8 cellular contexts compared by ENCODE assay signal in the genomic region with DNA sequence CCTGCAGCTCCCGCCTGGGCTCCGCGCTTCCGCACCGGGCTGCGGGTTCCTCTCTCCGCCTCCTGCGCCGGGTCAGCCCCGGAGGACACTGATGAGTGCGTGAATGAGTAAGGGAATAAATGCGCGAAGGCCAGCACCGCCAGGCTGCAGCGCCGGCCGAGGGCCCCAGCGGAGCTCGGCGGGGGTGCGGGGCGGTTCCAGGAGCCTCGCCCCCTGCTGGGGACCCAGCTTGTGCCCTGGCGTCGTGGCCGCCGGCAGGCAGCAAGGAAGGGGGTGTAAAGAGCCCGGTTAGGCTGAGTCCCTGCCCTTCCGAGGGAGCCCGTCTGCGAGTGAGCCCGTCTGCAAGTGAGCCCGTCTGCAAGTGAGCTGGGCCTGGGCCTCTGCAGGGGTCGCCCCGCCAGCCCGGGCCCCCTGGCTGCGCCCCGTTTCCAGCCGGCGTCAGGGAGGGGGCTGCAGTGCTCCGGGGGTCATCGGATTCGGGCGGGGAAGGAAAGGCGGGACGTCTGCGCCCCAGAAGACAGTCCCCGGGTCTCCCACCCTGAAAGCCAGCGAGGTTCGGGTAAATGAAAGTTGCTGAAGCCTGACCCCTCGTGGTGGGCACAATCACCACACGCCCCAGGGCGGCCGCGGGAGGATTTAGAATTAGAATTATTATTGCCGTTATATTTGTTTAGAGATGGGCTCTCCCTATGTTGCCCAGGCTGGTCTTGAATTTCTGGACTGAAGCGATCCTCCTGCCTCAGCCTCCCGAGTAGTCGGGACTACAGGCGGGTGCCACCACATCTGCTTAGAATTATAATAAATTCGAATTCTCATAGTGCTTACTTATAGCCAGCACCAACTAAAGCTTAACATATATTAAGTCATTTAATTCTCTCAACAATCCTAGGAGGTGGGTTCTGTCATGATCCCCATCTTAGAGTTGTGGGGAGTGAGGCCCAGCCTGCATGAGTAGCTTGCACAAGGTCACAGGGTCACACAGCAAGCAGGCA. TPM values are rescaled to one million over a fixed set of nuclear protein-coding genes. Genes with fewer than 3 reads are reported as not detected.
DNase-seq lines count a peak whose midpoint lies in the region; ATAC-seq, FAIRE-seq and TF ChIP-seq lines count a peak whose summit lies in the region.

No MANE protein-coding gene starts in this region.

- H3K4me3 ChIP-seq in A549 (peak overlapping the region; percentile 51), HUES64 (ENCODE audit: low read length) (peak overlapping the region; percentile 55), adipocyte (ENCODE audit: low read length) (peak overlapping the region; percentile 76), right atrium auricular region (peak overlapping the region; percentile 38 to 63), prostate gland (peak overlapping the region; percentile 27 to 41), vagina (peak overlapping the region; percentile 48 to 52)

- TF ChIP-seq CTCF in A549 (IDR thresholded peaks at IDR 0.05) (peak; percentile 90), right atrium auricular region (IDR thresholded peaks at IDR 0.05) (peak; percentile 83 to 87), prostate gland (IDR thresholded peaks at IDR 0.05) (peak; percentile 60 to 83 (median 73)), vagina (IDR thresholded peaks at IDR 0.05) (peak; percentile 79 to 82 (median 79))

- TF ChIP-seq EP300 in A549 (IDR thresholded peaks at IDR 0.05) = no peak

- H3K4me2 ChIP-seq in A549 = peak overlapping the region; percentile 86

- peak; percentile 69 to 90 for DNase-seq in A549 (ENCODE audit: low read depth in 1 of 2, low spot score in 1 of 2)
- DNase-seq in T-helper 1 cell = peak; percentile 55 to 71 (median 61)
- DNase-seq in adipocyte (ENCODE audit: low read depth) = peak; percentile 87
- DNase-seq in right atrium auricular region (ENCODE audit: low spot score) = peak; percentile 86
- peak; percentile 56 for DNase-seq in prostate gland (ENCODE audit: low spot score)
- no peak for DNase-seq in vagina (ENCODE audit: extremely low spot score in 2 of 2)

- peak; percentile 90 to 92 for ATAC-seq in A549
- peak; percentile 56 for ATAC-seq in GM18867 (IDR thresholded peaks at IDR 0.05; ENCODE audit: unreplicated experiment)

- H3K9me3 ChIP-seq in A549 (no peaks in the 10 kb centered on the region), HUES64 (ENCODE audit: insufficient read depth, low read depth, low read length) (no peaks in the 10 kb centered on the region), adipocyte (ENCODE audit: control insufficient read depth, low read length) (no peaks in the 10 kb centered on the region), right atrium auricular region (no peaks in the 10 kb centered on the region), prostate gland (no peaks in the 10 kb centered on the region), vagina (no peaks in the 10 kb centered on the region)

- H3K27ac ChIP-seq in A549 (peak overlapping the region; percentile 83 to 98), HUES64 (ENCODE audit: low read depth, low read length) (no peak overlapping the region), right atrium auricular region (peak overlapping the region in 1 of 2 donors; percentile 67), prostate gland (peak overlapping the region in 1 of 2 donors; percentile 17), vagina (peak overlapping the region; percentile 72)

- POLR2A ChIA-PET in A549 (lab: Yijun Ruan, JAX) = interaction anchor here (1.0 to 1.5 kb wide), 5 partner anchors 12 to 107 kb away, joined by 3 to 6 read pairs (median 4); partner anchors contain the start of genes NUB1 and RHEB

- intact Hi-C loops in prostate gland (cut with DNase I) = loop anchor here (1.0 kb wide), 1 partner anchor 80 kb away; no protein-coding TSS in a partner anchor
- intact Hi-C loops in vagina (cut with DNase I) = loop anchor here (2.0 kb wide), 1 partner anchor 80 kb away; no protein-coding TSS in a partner anchor

- no peak; the same call in 1 of the 2 replicates for TF ChIP-seq POLR2A in A549 (IDR thresholded peaks at IDR 0.05; ENCODE audit: low read length)
- no peak for TF ChIP-seq POLR2A in prostate gland (IDR thresholded peaks at IDR 0.05)
- no peak for TF ChIP-seq POLR2A in vagina (IDR thresholded peaks at IDR 0.05)

- H3K9ac ChIP-seq in HUES64 (ENCODE audit: low read depth, low read length) (peak overlapping the region; percentile 56), adipocyte (ENCODE audit: low read length) (peak overlapping the region; percentile 83)

- no peak for FAIRE-seq in A549 (lab: Jason Lieb, UNC)

- H3K36me3 ChIP-seq in HUES64 (ENCODE audit: insufficient read depth, low read length) (no peaks in the 10 kb centered on the region), adipocyte (ENCODE audit: control insufficient read depth, insufficient read depth, low read length, severe bottlenecking) (no peaks in the 10 kb centered on the region), right atrium auricular region (no peaks in the 10 kb centered on the region), prostate gland (no peaks in the 10 kb centered on the region), vagina (no peaks in the 10 kb centered on the region)

- CTCF ChIA-PET in A549 (lab: Yijun Ruan, JAX) = interaction anchor here (0.5 to 16.5 kb wide), 59 partner anchors 11 to 1616 kb away, joined by 3 to 438 read pairs (median 7); partner anchors contain the start of genes CRYGN and WDR86

- TF ChIP-seq RAD21 in A549 (conservative IDR thresholded peaks at IDR 0.05 in 1 of 2, IDR thresholded peaks at IDR 0.05 in 1 of 2) = peak; percentile 90 to 96

- H3K27me3 ChIP-seq in HUES64 (ENCODE audit: insufficient read depth, low read length) (peaks cover 14% of the 10 kb centered on the region), adipocyte (replicated peaks; ENCODE audit: control insufficient read depth, insufficient read depth, low read length) (peaks cover 10% of the 10 kb centered on the region), right atrium auricular region (no peaks in the 10 kb centered on the region), prostate gland (replicated peaks; ENCODE audit: insufficient read depth) (no peaks in the 10 kb centered on the region), vagina (no peaks in the 10 kb centered on the region)

- H3K4me1 ChIP-seq in A549 = peaks cover 11% of the 10 kb centered on the region; the same call in 2 of the 3 replicates
- peaks cover 4% of the 10 kb centered on the region for H3K4me1 ChIP-seq in HUES64 (ENCODE audit: insufficient read depth, low read length)
- H3K4me1 ChIP-seq in adipocyte (ENCODE audit: control insufficient read depth, insufficient read depth, low read length) = no peaks in the 10 kb centered on the region
- H3K4me1 ChIP-seq in right atrium auricular region = peaks cover 0 to 7% of the 10 kb centered on the region in 2 donors
- no peaks in the 10 kb centered on the region for H3K4me1 ChIP-seq in prostate gland (replicated peaks)
- H3K4me1 ChIP-seq in vagina = peaks cover 12% of the 10 kb centered on the region

- WGBS in A549 (ENCODE audit: missing lambda C conversion rate) = 12% methylated on average over 48 of the region's 61 CpGs
- WGBS in HUES64 = 7% methylated on average over 61 of the region's 61 CpGs
- 16% methylated on average over 55 of the region's 61 CpGs for WGBS in prostate gland

TF ChIP-seq in A549, 52 proteins besides CTCF, POLR2A, EP300 and RAD21:
- no peak for TF ChIP-seq ZFP36 (IDR thresholded peaks at IDR 0.05; ENCODE audit: borderline replicate concordance, partially characterized antibody)
- TF ChIP-seq ZNF302 (CRISPR knock-in tag; IDR thresholded peaks at IDR 0.05) = no peak
- no peak for TF ChIP-seq RFX5 (IDR thresholded peaks at IDR 0.05)
- peak; percentile 95 for TF ChIP-seq SMC3 (IDR thresholded peaks at IDR 0.05)
- TF ChIP-seq, protein P1, sequence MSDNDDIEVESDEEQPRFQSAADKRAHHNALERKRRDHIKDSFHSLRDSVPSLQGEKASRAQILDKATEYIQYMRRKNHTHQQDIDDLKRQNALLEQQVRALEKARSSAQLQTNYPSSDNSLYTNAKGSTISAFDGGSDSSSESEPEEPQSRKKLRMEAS (IDR thresholded peaks at IDR 0.05) = peak; percentile 40
- TF ChIP-seq, protein P2, sequence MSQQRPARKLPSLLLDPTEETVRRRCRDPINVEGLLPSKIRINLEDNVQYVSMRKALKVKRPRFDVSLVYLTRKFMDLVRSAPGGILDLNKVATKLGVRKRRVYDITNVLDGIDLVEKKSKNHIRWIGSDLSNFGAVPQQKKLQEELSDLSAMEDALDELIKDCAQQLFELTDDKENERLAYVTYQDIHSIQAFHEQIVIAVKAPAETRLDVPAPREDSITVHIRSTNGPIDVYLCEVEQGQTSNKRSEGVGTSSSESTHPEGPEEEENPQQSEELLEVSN (IDR thresholded peaks at IDR 0.05; ENCODE audit: borderline replicate concordance, low read depth) = peak; percentile 52; the same call in 1 of the 2 replicates
- peak in 1 of 2 experiments; percentile 25; a peak in 1 of 5 replicates for TF ChIP-seq JUN (IDR thresholded peaks at IDR 0.05)
- TF ChIP-seq, protein P3, sequence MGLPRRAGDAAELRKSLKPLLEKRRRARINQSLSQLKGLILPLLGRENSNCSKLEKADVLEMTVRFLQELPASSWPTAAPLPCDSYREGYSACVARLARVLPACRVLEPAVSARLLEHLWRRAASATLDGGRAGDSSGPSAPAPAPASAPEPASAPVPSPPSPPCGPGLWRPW (IDR thresholded peaks at IDR 0.05) = no peak
- no peak for TF ChIP-seq NPAS2 (CRISPR knock-in tag; IDR thresholded peaks at IDR 0.05; ENCODE audit: borderline replicate concordance)

RNA-seq across cellular contexts. Expression of gene CRYGN, which starts 8.6 kb away (rescaled TPM):
- polyA plus RNA-seq in A549 (2011; rRNA removed) = not detected in 2 replicates
- 0.06 TPM in 1 of 2 replicates, not detected in the other for polyA plus RNA-seq in A549 (2012; cell fraction: cytosol; rRNA removed)
- polyA plus RNA-seq in A549 (2012; cell fraction: nucleus; rRNA removed) = 0.11 TPM in 1 of 2 replicates, not detected in the other
- 0.07 TPM in 1 of 3 replicates, not detected in the others for polyA plus RNA-seq in A549 (2017; fragmentation: RNase III; extraction: RNeasy Plus Mini Kit Qiagen cat#74134 plus additional on column Dnase treatment)
- polyA minus RNA-seq in A549 (2011; rRNA and poly(A)+ RNA removed) = 0.15 TPM in 1 of 2 replicates, not detected in the other
- polyA plus RNA-seq in HUES64 (2013, experiment 1 of 2) = 0.40 TPM
- 1.1 TPM for polyA plus RNA-seq in HUES64 (2013, experiment 2 of 2)
- under 1 TPM in 1 of 2 donors, not detected in 1; 0.90 TPM for total RNA-seq in right atrium auricular region
- total RNA-seq in prostate gland = not detected
- total RNA-seq in vagina = not detected

RNA-seq across cellular contexts. Expression of gene WDR86, which starts 38.7 kb away (rescaled TPM):
- polyA plus RNA-seq in A549 (2011; rRNA removed) = 0.19 and 0.44 TPM in 2 replicates
- 0.12 and 0.13 TPM in 2 replicates for polyA plus RNA-seq in A549 (2012; cell fraction: cytosol; rRNA removed)
- polyA plus RNA-seq in A549 (2012; cell fraction: nucleus; rRNA removed) = 1.1 and 1.3 TPM in 2 replicates
- polyA plus RNA-seq in A549 (2017; fragmentation: RNase III; extraction: RNeasy Plus Mini Kit Qiagen cat#74134 plus additional on column Dnase treatment) = 0.17 to 0.28 TPM (median 0.18 TPM) in 3 replicates
- 1.0 and 1.4 TPM in 2 replicates for polyA minus RNA-seq in A549 (2011; rRNA and poly(A)+ RNA removed)
- 8.7 TPM for polyA plus RNA-seq in HUES64 (2013, experiment 1 of 2)
- 10.9 TPM for polyA plus RNA-seq in HUES64 (2013, experiment 2 of 2)
- total RNA-seq in right atrium auricular region = 1 to 10 TPM in 1 of 2 donors, under 1 TPM in 1; 0.33 to 1.6 TPM
- 10 to 100 TPM in 1 of 2 donors, 1 to 10 TPM in 1; 3.6 to 12.8 TPM for total RNA-seq in prostate gland
- 19.4 TPM for total RNA-seq in vagina

Comparison
In these comparisons a context has a peak if more than half of its experiments do, and no peak if none do; other contexts are left out.
1. DNase-seq: peak in A549 (2 of 2), T-helper 1 cell (5 of 5), adipocyte (single experiment), right atrium auricular region (single experiment) and prostate gland (single experiment); none in vagina (0 of 2).
2. Peak in every context shown above with its lines, with median percentiles within 50 percentile points of each other: H3K4me3 ChIP-seq and CTCF ChIP-seq.